ENCODE assay signal across 1 cellular context in the genomic region with DNA sequence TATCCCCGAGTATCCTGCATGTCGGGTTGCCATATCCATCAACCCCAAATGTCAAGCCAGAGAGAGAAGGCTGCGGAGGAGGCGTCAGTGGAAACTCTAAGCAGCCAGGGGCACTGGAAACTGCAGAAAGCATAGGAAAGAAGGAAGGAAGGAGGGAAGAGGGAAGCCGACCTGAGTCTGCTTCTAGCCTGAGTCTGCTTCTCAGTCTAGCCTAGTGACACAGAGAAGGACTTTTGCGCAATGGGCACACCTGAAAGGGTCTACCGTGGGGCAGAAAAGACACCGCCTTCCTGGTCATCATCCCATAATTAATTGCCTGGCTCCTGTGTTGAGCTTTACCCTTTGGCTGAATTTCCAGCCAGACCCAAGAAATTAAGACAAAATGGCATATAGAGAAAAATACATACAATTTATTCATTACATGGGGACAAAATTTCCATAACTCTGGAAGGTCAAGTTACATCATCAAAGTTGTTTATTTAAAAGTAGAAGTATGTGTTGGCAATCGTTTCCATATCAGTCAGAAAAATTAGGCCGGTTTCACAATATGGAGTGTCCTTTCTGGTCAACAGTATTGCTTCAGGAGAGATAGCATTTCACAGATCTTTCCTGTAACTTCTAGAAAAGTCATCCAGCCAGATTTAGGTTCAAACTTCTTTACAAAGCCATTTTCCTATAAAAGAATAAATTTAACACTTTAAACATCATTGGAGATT.
TF ChIP-seq lines count a peak whose summit lies in the region.

No MANE protein-coding gene starts in this region.

TF ChIP-seq in IMR-90, 13 proteins besides CTCF, POLR2A, EP300 and RAD21:
- peak; percentile 53; the same call in 1 of the 2 replicates for TF ChIP-seq CEBPB (IDR thresholded peaks at IDR 0.05; ENCODE audit: low read depth, low read length)
- TF ChIP-seq, protein P1, sequence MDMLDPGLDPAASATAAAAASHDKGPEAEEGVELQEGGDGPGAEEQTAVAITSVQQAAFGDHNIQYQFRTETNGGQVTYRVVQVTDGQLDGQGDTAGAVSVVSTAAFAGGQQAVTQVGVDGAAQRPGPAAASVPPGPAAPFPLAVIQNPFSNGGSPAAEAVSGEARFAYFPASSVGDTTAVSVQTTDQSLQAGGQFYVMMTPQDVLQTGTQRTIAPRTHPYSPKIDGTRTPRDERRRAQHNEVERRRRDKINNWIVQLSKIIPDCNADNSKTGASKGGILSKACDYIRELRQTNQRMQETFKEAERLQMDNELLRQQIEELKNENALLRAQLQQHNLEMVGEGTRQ (IDR thresholded peaks at IDR 0.05; ENCODE audit: low read depth, low read length) = no peak
- no peak for TF ChIP-seq SMC3 (IDR thresholded peaks at IDR 0.05; ENCODE audit: low read depth, low read length)
- TF ChIP-seq FOS (IDR thresholded peaks at IDR 0.05; ENCODE audit: low read depth, low read length) = no peak
- no peak for TF ChIP-seq NFE2L2 (IDR thresholded peaks at IDR 0.05; ENCODE audit: low read depth, low read length)
- TF ChIP-seq BHLHE40 (IDR thresholded peaks at IDR 0.05; ENCODE audit: low read depth, low read length) = no peak
